Comparison of ENCODE assay signal across 10 cellular contexts in the genomic region with DNA sequence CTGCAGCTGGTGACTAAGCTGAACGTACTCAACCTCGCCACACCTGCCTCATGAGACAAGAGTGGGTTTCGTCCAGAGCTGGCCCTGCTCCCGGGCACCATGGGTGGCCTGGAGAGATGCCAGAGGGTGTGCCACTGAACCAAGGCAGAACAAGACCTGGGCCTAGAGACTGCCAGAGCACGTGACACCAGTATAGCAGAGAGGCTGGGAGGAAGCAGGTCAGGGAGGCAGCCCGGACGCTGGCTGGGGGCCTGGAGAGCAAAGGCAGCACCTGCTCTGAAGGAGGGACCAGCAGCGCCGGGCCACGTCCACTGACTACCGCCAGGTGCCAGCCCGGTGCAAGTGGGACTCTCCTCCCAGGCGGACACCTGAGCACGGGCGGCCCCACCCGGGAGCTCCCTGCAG. TPM values are rescaled to one million over a fixed set of nuclear protein-coding genes. Genes with fewer than 3 reads are reported as not detected.
DNase-seq lines count a peak whose midpoint lies in the region; ATAC-seq and TF ChIP-seq lines count a peak whose summit lies in the region.
"Had no signal": no experiment of that assay in that cellular context is flagged by ENCODE, and none has a peak within 500 bp of the region (broad histone marks: within the 10 kb centered on the region; RNA-seq: fewer than 3 reads in every experiment).

No MANE protein-coding gene starts in this region.

- DNase-seq in Caki2 (ENCODE audit: low read depth), result peak; percentile 65
- peak; percentile 71 for DNase-seq in NCI-H1694 treated with DMSO at 0.1 percent for 48 hours (lab: John Stamatoyannopoulos, UW)
- no peak for DNase-seq in natural killer cell
- DNase-seq in NOMO-1 (lab: John Stamatoyannopoulos, UW; ENCODE audit: unreplicated experiment in 2 of 2), result no peak
- DNase-seq in effector CD4-positive, alpha-beta T cell, result no peak
- no peak for DNase-seq in OCI-M1 (lab: John Stamatoyannopoulos, UW)

- intact Hi-C loops in natural killer cell (cut with micrococcal nuclease), result no loop called here

- H3K27me3 Mint-ChIP-seq in brain (peaks cover 6% of the 10 kb centered on the region), natural killer cell (ENCODE audit: low read depth in 2 of 2) (no peaks in the 10 kb centered on the region)
- H3K27me3 Mint-ChIP-seq: activated naive CD8-positive, alpha-beta T cell had no signal

- in situ Hi-C loops in Caki2 (cut with HindIII; ENCODE audit: low pct_unique_long_range_greater_than_20kb, low sequenced_read_pairs), result no loop called here

- ATAC-seq in natural killer cell, result no peak
- no peak for ATAC-seq in GM21515 (IDR thresholded peaks at IDR 0.05; ENCODE audit: unreplicated experiment)

- H3K4me1 Mint-ChIP-seq in brain, result peaks cover 4% of the 10 kb centered on the region
- peaks cover 5 to 12% of the 10 kb centered on the region in 2 donors for H3K4me1 Mint-ChIP-seq in natural killer cell

- H3K36me3 Mint-ChIP-seq in brain, result peaks cover 42% of the 10 kb centered on the region
- H3K36me3 Mint-ChIP-seq in natural killer cell, result peaks cover 7% of the 10 kb centered on the region

- H3K9me3 Mint-ChIP-seq in brain (no peaks in the 10 kb centered on the region), natural killer cell (peaks cover 2 to 3% of the 10 kb centered on the region in 2 donors)

- TF ChIP-seq CTCF in brain (conservative IDR thresholded peaks at IDR 0.05), result no peak
- no peak for TF ChIP-seq CTCF in natural killer cell (IDR thresholded peaks at IDR 0.05)

- peak overlapping the region in 3 of 5 experiments; percentile 18 to 62 (median 38) for H3K27ac Mint-ChIP-seq in brain
- H3K27ac Mint-ChIP-seq in natural killer cell, result peak overlapping the region; percentile 48 to 91

- no peak overlapping the region for H3K4me3 Mint-ChIP-seq in brain
- H3K4me3 Mint-ChIP-seq in natural killer cell, result no peak overlapping the region
- H3K4me3 Mint-ChIP-seq: activated naive CD8-positive, alpha-beta T cell had no signal

RNA-seq across cellular contexts. Expression of gene C13orf46, which starts 7.3 kb away (rescaled TPM):
- not detected in 2 replicates for total RNA-seq in Caki2 (2014; rRNA removed; shearing (Covaris generic); ENCODE audit: low replicate concordance)
- polyA plus RNA-seq in brain (ENCODE audit: insufficient read depth, low read depth, low replicate concordance), result 0.24 TPM
- 10 to 100 TPM; 21.1 to 23.9 (median 23.5) TPM for total RNA-seq in natural killer cell
- total RNA-seq: Caco-2 had no signal

Comparison
In these comparisons a context has a peak if more than half of its experiments do, and no peak if none do; other contexts are left out.
1. DNase-seq: peak in Caki2 (single experiment) and NCI-H1694 treated with DMSO at 0.1 percent for 48 hours (single experiment); none in natural killer cell (single experiment), NOMO-1 (0 of 2), effector CD4-positive, alpha-beta T cell (single experiment) and OCI-M1 (single experiment).
2. RNA of gene C13orf46, which starts 7.3 kb away (total RNA-seq): 21.1 to 23.9 TPM in natural killer cell; not detected in Caki2; every median in the first group is over 10 times any median in the second.